19 cellular contexts compared by ENCODE assay signal in the genomic region with DNA sequence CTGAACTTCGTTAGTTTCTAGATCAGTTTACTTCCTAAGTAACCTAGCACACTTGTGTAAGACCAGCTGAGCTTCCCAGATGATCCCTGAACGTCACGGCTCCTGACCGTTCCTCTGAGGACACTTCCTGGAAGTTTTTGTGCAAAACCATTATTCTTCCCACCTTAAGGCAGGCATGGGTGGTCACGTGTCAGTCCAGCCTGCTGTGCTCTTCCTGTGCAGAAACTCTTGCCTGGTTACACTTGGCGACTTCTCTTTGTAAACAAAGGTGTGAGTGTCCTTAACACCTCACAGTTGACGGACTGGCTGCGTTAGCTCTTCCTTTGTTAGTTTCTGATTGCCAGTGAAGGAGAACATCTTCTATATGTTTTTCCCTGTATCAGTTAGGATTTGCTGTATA.
DNase-seq lines count a peak whose midpoint lies in the region; ATAC-seq and TF ChIP-seq lines count a peak whose summit lies in the region.
"Had no signal": no experiment of that assay in that cellular context is flagged by ENCODE, and none has a peak within 500 bp of the region (broad histone marks: within the 10 kb centered on the region; RNA-seq: fewer than 3 reads in every experiment).

No MANE protein-coding gene starts in this region.

- H3K79me1 ChIP-seq in mesenchymal stem cell (replicated peaks; ENCODE audit: low read length, poor library complexity, severe bottlenecking), result peaks cover 35% of the 10 kb centered on the region

- H4K8ac ChIP-seq in mesenchymal stem cell (ENCODE audit: low read length), result no peak overlapping the region

- TF ChIP-seq CTCF in heart right ventricle (IDR thresholded peaks at IDR 0.05) (no peak), colonic mucosa (IDR thresholded peaks at IDR 0.05) (no peak), GM10266 (IDR thresholded peaks at IDR 0.05; ENCODE audit: control insufficient read depth, insufficient read depth, low read depth, missing control alignments) (no peak)

- intact Hi-C loops in heart right ventricle (cut with DNase I), result loop anchor here in 2 of 10 donors (10.0 kb wide), 2 partner anchors 73 to 77 kb away; no protein-coding TSS in a partner anchor
- intact Hi-C loops in right cardiac atrium (cut with DNase I), result loop anchor here in 1 of 4 donors (10.0 kb wide), 1 partner anchor 77 kb away; no protein-coding TSS in a partner anchor
- intact Hi-C loops in colonic mucosa (cut with DNase I), result no loop called here

- H2AK5ac ChIP-seq in mesenchymal stem cell (ENCODE audit: low read length, severe bottlenecking), result no peak overlapping the region

- H2BK15ac ChIP-seq in mesenchymal stem cell (ENCODE audit: low read depth, poor library complexity, severe bottlenecking), result no peak overlapping the region

- H3K14ac ChIP-seq in mesenchymal stem cell (ENCODE audit: low read length in 2 of 2), result no peak overlapping the region

- no peak overlapping the region for H2BK12ac ChIP-seq in mesenchymal stem cell (ENCODE audit: low read length in 2 of 2)

- H3K18ac ChIP-seq in mesenchymal stem cell (ENCODE audit: low read depth in 1 of 2, low read length in 2 of 2), result no peak overlapping the region

- H3K4me3 ChIP-seq in heart right ventricle, result no peak overlapping the region
- H3K4me3 ChIP-seq in right cardiac atrium (ENCODE audit: low read length), result no peak overlapping the region
- no peak overlapping the region for H3K4me3 ChIP-seq in colonic mucosa
- H3K4me3 ChIP-seq in mesenchymal stem cell (ENCODE audit: insufficient read depth in 1 of 2, low read depth in 1 of 2, low read length in 2 of 2), result peak overlapping the region in 1 of 2 experiments; percentile 7
- H3K4me3 ChIP-seq: right lobe of liver, SJSA1 had no signal

- H3K9me3 ChIP-seq in heart right ventricle (no peaks in the 10 kb centered on the region), right cardiac atrium (ENCODE audit: control insufficient read depth, low read length) (no peaks in the 10 kb centered on the region), colonic mucosa (no peaks in the 10 kb centered on the region), mesenchymal stem cell (ENCODE audit: control insufficient read depth, low read length) (no peaks in the 10 kb centered on the region)
- H3K9me3 ChIP-seq: right lobe of liver, SJSA1 had no signal

- H3K36me3 ChIP-seq in heart right ventricle (no peaks in the 10 kb centered on the region), colonic mucosa (no peaks in the 10 kb centered on the region), mesenchymal stem cell (ENCODE audit: control insufficient read depth in 1 of 2, insufficient read depth in 2 of 2, low read depth in 1 of 2, low read length in 2 of 2) (no peaks in the 10 kb centered on the region)
- H3K36me3 ChIP-seq: right lobe of liver, SJSA1 had no signal

- DNase-seq in heart right ventricle (no peak), right cardiac atrium (no peak), colonic mucosa (peak; percentile 56), mucosa of gallbladder (ENCODE audit: low spot score) (peak; percentile 58), mesenchymal stem cell (no peak), GM10266 (ENCODE audit: extremely low spot score) (no peak), T-helper 2 cell (no peak)
- DNase-seq: CD8-positive, alpha-beta memory T cell; EL; endodermal cell; KG1; NCI-H1048; NCI-H82; stimulated activated naive CD8-positive, alpha-beta T cell treated with anti-CD3 and anti-CD28 coated beads, Interleukin-15, Interleukin-2, amounts not matched to agents 100 U/mL and 50 U/mL, for 24 hours had no signal

- H3K9ac ChIP-seq in colonic mucosa (ENCODE audit: low read depth in 2 of 2, low read length in 2 of 2) (no peak overlapping the region), mesenchymal stem cell (ENCODE audit: low read length) (no peak overlapping the region)

- H3K27me3 ChIP-seq in heart right ventricle (no peaks in the 10 kb centered on the region), right cardiac atrium (ENCODE audit: control insufficient read depth, insufficient read depth) (no peaks in the 10 kb centered on the region), colonic mucosa (no peaks in the 10 kb centered on the region), mesenchymal stem cell (ENCODE audit: control insufficient read depth in 1 of 2, insufficient read depth in 1 of 2, low read length in 2 of 2) (no peaks in the 10 kb centered on the region)
- H3K27me3 ChIP-seq: right lobe of liver, SJSA1 had no signal

- H3K4me1 ChIP-seq in heart right ventricle (peaks cover 22 to 69% (median 48%) of the 10 kb centered on the region in 9 donors), right cardiac atrium (ENCODE audit: control insufficient read depth, insufficient read depth, low read length) (peaks cover 31% of the 10 kb centered on the region), colonic mucosa (no peaks in the 10 kb centered on the region), mesenchymal stem cell (ENCODE audit: control insufficient read depth, insufficient read depth, low read depth, low read length) (peaks cover 6% of the 10 kb centered on the region)

- H2BK5ac ChIP-seq in mesenchymal stem cell (ENCODE audit: low read depth, low read length, poor library complexity, severe bottlenecking), result no peak overlapping the region

- H3K4ac ChIP-seq in mesenchymal stem cell (ENCODE audit: low read depth in 1 of 2, low read length in 2 of 2), result no peak overlapping the region

- 68 to 70% methylated on average over 8 of the region's 8 CpGs for WGBS in heart right ventricle, 2 donors
- 67% methylated on average over 8 of the region's 8 CpGs for WGBS in right cardiac atrium
- WGBS in mesenchymal stem cell, result 86% methylated on average over 6 of the region's 8 CpGs

- no peak overlapping the region for H4K91ac ChIP-seq in mesenchymal stem cell (ENCODE audit: low read length)

- H2BK120ac ChIP-seq in mesenchymal stem cell (ENCODE audit: low read depth, low read length), result no peak overlapping the region

- H3K23ac ChIP-seq in mesenchymal stem cell (ENCODE audit: low read length in 2 of 2), result no peak overlapping the region

- H3K27ac ChIP-seq in heart right ventricle (peak overlapping the region in 2 of 10 donors; percentile 20 to 55), right cardiac atrium (ENCODE audit: low read length) (no peak overlapping the region), colonic mucosa (no peak overlapping the region), mesenchymal stem cell (ENCODE audit: low read length, poor library complexity, severe bottlenecking) (no peak overlapping the region)
- H3K27ac ChIP-seq: right lobe of liver, SJSA1 had no signal

- H3K4me2 ChIP-seq in mesenchymal stem cell (ENCODE audit: low read length, poor library complexity, severe bottlenecking), result no peak overlapping the region

- ATAC-seq in heart right ventricle (peak in 5 of 8 donors; percentile 11 to 61 (median 14)), right cardiac atrium (no peak), HG03432 (IDR thresholded peaks at IDR 0.05; ENCODE audit: unreplicated experiment) (no peak)
- ATAC-seq: activated T-helper 17 cell treated with anti-CD3 and anti-CD28 coated beads, Interleukin-2, amount 50 U/mL, for 72 hours; stimulated activated naive CD8-positive, alpha-beta T cell treated with anti-CD3 and anti-CD28 coated beads, Interleukin-15, Interleukin-2, amounts not matched to agents 100 U/mL and 50 U/mL, for 24 hours; WTC11 had no signal

- H2AFZ ChIP-seq in mesenchymal stem cell (ENCODE audit: low read depth, low read length), result no peak overlapping the region

Comparison
In these comparisons a context has a peak if more than half of its experiments do, and no peak if none do; other contexts are left out.
1. ATAC-seq: peak in heart right ventricle (5 of 8); none in right cardiac atrium (0 of 2) and HG03432 (single experiment).
2. DNase-seq: peak in colonic mucosa (single experiment) and mucosa of gallbladder (single experiment); none in heart right ventricle (0 of 2), right cardiac atrium (0 of 3), mesenchymal stem cell (single experiment), GM10266 (single experiment) and T-helper 2 cell (0 of 5).